16 cellular contexts compared by ENCODE assay signal in the genomic region with DNA sequence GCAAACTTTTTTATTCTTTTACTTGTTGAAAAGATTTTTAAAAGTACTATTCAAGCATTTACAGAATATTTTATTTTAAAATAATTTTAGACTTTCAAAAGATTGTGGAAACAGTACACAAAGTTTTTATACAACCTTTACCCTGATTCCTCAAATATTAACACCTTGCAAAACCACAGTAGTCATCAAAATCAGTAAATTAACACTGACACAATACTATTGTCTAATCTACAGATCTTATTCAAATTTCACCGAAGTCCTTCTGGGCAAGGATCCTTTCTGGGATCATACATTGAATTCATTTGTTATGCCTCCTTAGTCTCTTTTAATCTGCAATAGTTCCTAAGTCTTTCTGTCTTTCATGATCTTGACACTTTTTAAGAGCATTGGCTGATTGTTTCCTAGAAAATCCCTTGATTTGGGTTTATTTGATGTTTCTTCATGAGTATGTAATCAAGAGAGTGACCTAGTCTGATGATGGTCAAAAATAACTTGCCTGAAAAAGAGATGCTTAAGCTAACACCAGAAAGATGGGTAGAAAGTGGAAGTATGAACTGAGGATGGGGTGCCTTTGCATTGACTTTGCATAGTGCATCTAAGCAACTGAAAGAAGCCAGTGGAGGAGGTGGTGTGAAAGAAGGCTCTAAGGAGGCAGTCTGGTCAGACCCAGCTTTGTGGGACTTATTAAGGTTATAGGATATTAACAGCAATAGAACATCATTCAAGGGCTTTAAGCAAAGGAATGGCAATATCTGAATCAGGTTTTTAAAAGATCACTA. TPM values are rescaled to one million over a fixed set of nuclear protein-coding genes. Genes with fewer than 3 reads are reported as not detected.
A peak's percentile ranks its signal among the peaks of the same experiment; 100 is the strongest.
DNase-seq lines count a peak whose midpoint lies in the region; ATAC-seq, FAIRE-seq and TF ChIP-seq lines count a peak whose summit lies in the region.
"Had no signal": no experiment of that assay in that cellular context is flagged by ENCODE, and none has a peak within 500 bp of the region (broad histone marks: within the 10 kb centered on the region; RNA-seq: fewer than 3 reads in every experiment).

No MANE protein-coding gene starts in this region.

- no peak for FAIRE-seq in HepG2 (lab: Jason Lieb, UNC)

- H3K4me1 Mint-ChIP-seq in CD8-positive, alpha-beta memory T cell, result peaks cover 65 to 88% (median 85%) of the 10 kb centered on the region in 3 donors

- TF ChIP-seq CTCF in HepG2 (CRISPR knock-in tag; IDR thresholded peaks at IDR 0.05) (no peak), right lobe of liver (IDR thresholded peaks at IDR 0.05) (no peak)

- no peak for ATAC-seq in HepG2
- ATAC-seq in right lobe of liver, result no peak
- ATAC-seq in HG02571 (IDR thresholded peaks at IDR 0.05; ENCODE audit: unreplicated experiment), result peak; percentile 76
- ATAC-seq in HG03439 (IDR thresholded peaks at IDR 0.05; ENCODE audit: unreplicated experiment), result peak; percentile 58
- ATAC-seq in HG03469 (IDR thresholded peaks at IDR 0.05; ENCODE audit: unreplicated experiment), result no peak
- ATAC-seq: activated CD8-positive, alpha-beta T cell treated with anti-CD3 and anti-CD28 coated beads, Interleukin-2, amount 10 ng/mL, durations not matched to agents 7 days and 5 days; HCT116 had no signal

- no TSS peak for BruUV-seq in HepG2 (replicated peaks; lab: Mats Ljungman, UMichigan)

- no peaks in the 10 kb centered on the region for H3K79me2 ChIP-seq in HepG2 (ENCODE audit: insufficient read depth, low read length)

- no peak for TF ChIP-seq RAD21 in HepG2 (CRISPR knock-in tag; IDR thresholded peaks at IDR 0.05)

- H3K4me3 ChIP-seq in HepG2 (replicated peaks in 1 of 3; ENCODE audit: insufficient read depth in 1 of 3, low read depth in 2 of 3, low read length in 3 of 3) (no peak overlapping the region), right lobe of liver (no peak overlapping the region)
- H3K4me3 ChIP-seq in CD8-positive, alpha-beta memory T cell (ENCODE audit: low read length), result no peak overlapping the region
- H3K4me3 ChIP-seq: adrenal gland had no signal

- H3K9me3 ChIP-seq in HepG2 (ENCODE audit: low read length) (no peaks in the 10 kb centered on the region), right lobe of liver (no peaks in the 10 kb centered on the region)
- H3K9me3 ChIP-seq in CD8-positive, alpha-beta memory T cell (ENCODE audit: low read length), result no peaks in the 10 kb centered on the region
- H3K9me3 ChIP-seq: adrenal gland had no signal

- CTCF ChIA-PET in HepG2 (lab: Yijun Ruan, JAX; ENCODE audit: low intra/inter-chr PET ratio, low total read pairs), result no interaction called here
- CTCF ChIA-PET in CD8-positive, alpha-beta memory T cell (lab: Charles Lee), result interaction anchor here (1.2 to 1.3 kb wide), 2 partner anchors 10 to 44 kb away, joined by 3 read pairs; no protein-coding TSS in a partner anchor

- POLR2A ChIA-PET in HepG2 (lab: Yijun Ruan, JAX), result no interaction called here
- POLR2A ChIA-PET in CD8-positive, alpha-beta memory T cell (lab: Charles Lee), result interaction anchor here (1.5 kb wide), 1 partner anchor 10 kb away, joined by 5 read pairs; a partner anchor contains a TSS

- no peak for DNase-seq in HepG2 (ENCODE audit: low spot score)
- DNase-seq in right lobe of liver, result no peak
- DNase-seq in activated T-cell treated with anti-CD3 and anti-CD28 coated beads, Interleukin-2, amount 50 U/mL, for 1 hour, result no peak
- no peak for DNase-seq in activated CD8-positive, alpha-beta memory T cell treated with anti-CD3 and anti-CD28 coated beads, Interleukin-2, amount 50 U/mL, for 4 hours
- no peak for DNase-seq in CD8-positive, alpha-beta memory T cell
- DNase-seq: activated CD8-positive, alpha-beta T cell treated with anti-CD3 and anti-CD28 coated beads, Interleukin-2, amount 10 ng/mL, durations not matched to agents 7 days and 5 days; adrenal gland; effector memory CD4-positive, alpha-beta T cell; hippocampal formation; midbrain; NCI-H446 had no signal

- intact Hi-C loops in HepG2 (cut with micrococcal nuclease; ENCODE audit: unreplicated experiment), result no loop called here
- intact Hi-C loops in right lobe of liver (cut with DNase I), result no loop called here

- no peaks in the 10 kb centered on the region for H3K9me3 Mint-ChIP-seq in CD8-positive, alpha-beta memory T cell

- no peaks in the 10 kb centered on the region for H3K27me3 Mint-ChIP-seq in CD8-positive, alpha-beta memory T cell

- H3K27me3 ChIP-seq in HepG2 (ENCODE audit: control insufficient read depth in 1 of 2, insufficient read depth in 2 of 2, low read length in 2 of 2) (no peaks in the 10 kb centered on the region), right lobe of liver (no peaks in the 10 kb centered on the region)
- no peaks in the 10 kb centered on the region for H3K27me3 ChIP-seq in CD8-positive, alpha-beta memory T cell (ENCODE audit: insufficient read depth, low read length, poor library complexity, severe bottlenecking)
- H3K27me3 ChIP-seq: adrenal gland had no signal

- H3K4me1 ChIP-seq in HepG2 (ENCODE audit: insufficient read depth, low read length) (no peaks in the 10 kb centered on the region), right lobe of liver (peaks cover 0 to under 1% (median 0%) of the 10 kb centered on the region in 4 donors)
- peaks cover 33% of the 10 kb centered on the region for H3K4me1 ChIP-seq in CD8-positive, alpha-beta memory T cell (ENCODE audit: insufficient read depth, low read length)

- no peak overlapping the region for H3K9ac ChIP-seq in HepG2 (ENCODE audit: insufficient read depth, low read depth, low read length)

- H4K20me1 ChIP-seq in HepG2 (ENCODE audit: insufficient read depth, low read length), result no peaks in the 10 kb centered on the region

- no peak overlapping the region for H3K27ac ChIP-seq in HepG2 (ENCODE audit: extremely low read length, insufficient read depth, low read length)
- no peak overlapping the region for H3K27ac ChIP-seq in right lobe of liver
- H3K27ac ChIP-seq in CD8-positive, alpha-beta memory T cell (ENCODE audit: low read depth, low read length), result no peak overlapping the region

- WGBS in HepG2 (ENCODE audit: low lambda C conversion rate), result 66% methylated on average over 1 of the region's 1 CpG
- WGBS in right lobe of liver (ENCODE audit: insufficient coverage, low coverage, low lambda C conversion rate, missing lambda C conversion rate), result 84% methylated on average over 1 of the region's 1 CpG

- TF ChIP-seq EP300 in HepG2 (IDR thresholded peaks at IDR 0.05; ENCODE audit: low read depth in 2 of 2, low read length in 2 of 2), result no peak
- TF ChIP-seq EP300 in HepG2 (CRISPR knock-in tag; IDR thresholded peaks at IDR 0.05; ENCODE audit: borderline replicate concordance), result no peak

- no peak for TF ChIP-seq POLR2A in HepG2 (IDR thresholded peaks at IDR 0.05; ENCODE audit: insufficient read depth in 1 of 2, low read depth in 2 of 2, low read length in 2 of 2)
- TF ChIP-seq POLR2A in right lobe of liver (IDR thresholded peaks at IDR 0.05), result no peak

- H3K36me3 ChIP-seq in HepG2 (replicated peaks in 1 of 2; ENCODE audit: control insufficient read depth in 1 of 2, insufficient read depth in 2 of 2, low read length in 2 of 2) (no peaks in the 10 kb centered on the region), right lobe of liver (no peaks in the 10 kb centered on the region)
- H3K36me3 ChIP-seq in CD8-positive, alpha-beta memory T cell (ENCODE audit: insufficient read depth, low read length), result no peaks in the 10 kb centered on the region
- H3K36me3 ChIP-seq: adrenal gland had no signal

- H2AFZ ChIP-seq in HepG2 (ENCODE audit: low read length), result no peak overlapping the region

- H3K4me2 ChIP-seq in HepG2 (ENCODE audit: low read depth, low read length), result no peak overlapping the region

- in situ Hi-C loops in HepG2 (cut with HindIII; ENCODE audit: extremely low pct_ligation_motif_present, low pct_unique_long_range_greater_than_20kb), result no loop called here

- peaks cover 0 to 11% (median 4%) of the 10 kb centered on the region in 3 donors for H3K36me3 Mint-ChIP-seq in CD8-positive, alpha-beta memory T cell

- peak overlapping the region in 3 of 8 donors; percentile 2 to 8 (median 3) for H3K27ac Mint-ChIP-seq in CD8-positive, alpha-beta memory T cell
- H3K27ac Mint-ChIP-seq: activated CD8-positive, alpha-beta T cell treated with anti-CD3 and anti-CD28 coated beads, Interleukin-2, amount 10 ng/mL, durations not matched to agents 7 days and 5 days had no signal

- H3K4me3 Mint-ChIP-seq in CD8-positive, alpha-beta memory T cell, result peak overlapping the region in 3 of 7 donors; percentile 3 to 29 (median 14)
- H3K4me3 Mint-ChIP-seq: activated CD8-positive, alpha-beta T cell treated with anti-CD3 and anti-CD28 coated beads, Interleukin-2, amount 10 ng/mL, durations not matched to agents 7 days and 5 days had no signal

RNA-seq across cellular contexts. Expression of a gene that starts 9.7 kb away (rescaled TPM):
- total RNA-seq in HepG2 (2016; rRNA removed; fragmentation: Illumina TruSeq; extraction: Trizol), result 1.5 and 1.6 TPM in 2 replicates
- total RNA-seq in HepG2 (2016; cell fraction: cytosol; rRNA removed; fragmentation: Illumina TruSeq; extraction: Trizol; ENCODE audit: low read depth), result 0.79 and 1.1 TPM in 2 replicates
- total RNA-seq in HepG2 (2016; cell fraction: insoluble cytoplasmic fraction; rRNA removed; fragmentation: Illumina TruSeq; extraction: Trizol), result 1.7 TPM in 2 replicates
- total RNA-seq in HepG2 (2016; cell fraction: membrane; rRNA removed; fragmentation: Illumina TruSeq; extraction: Trizol), result 1.5 and 1.6 TPM in 2 replicates
- 3.3 and 3.9 TPM in 2 replicates for total RNA-seq in HepG2 (2016; cell fraction: nucleus; rRNA removed; fragmentation: Illumina TruSeq; extraction: Trizol)
- 1.0 and 1.4 TPM in 2 replicates for polyA plus RNA-seq in HepG2 (2011; rRNA removed)
- 0.82 and 0.91 TPM in 2 replicates for polyA plus RNA-seq in HepG2 (2011; cell fraction: cytosol; rRNA removed)
- 1.6 and 2.4 TPM in 2 replicates for polyA plus RNA-seq in HepG2 (2011; cell fraction: nucleus; rRNA removed)
- 0.62 and 0.73 TPM in 2 replicates for polyA plus RNA-seq in HepG2 (2012)
- 0.42 and 0.52 TPM in 2 replicates for polyA plus RNA-seq in HepG2 (2016; cell fraction: cytosol; fragmentation: Illumina TruSeq; extraction: Trizol; ENCODE audit: low read depth)
- 1.2 and 1.9 TPM in 2 replicates for polyA plus RNA-seq in HepG2 (2016; cell fraction: insoluble cytoplasmic fraction; fragmentation: Illumina TruSeq; extraction: Trizol; ENCODE audit: low read depth)
- polyA plus RNA-seq in HepG2 (2016; cell fraction: membrane; fragmentation: Illumina TruSeq; extraction: Trizol; ENCODE audit: low read depth), result 0.41 and 0.76 TPM in 2 replicates
- polyA plus RNA-seq in HepG2 (2016; cell fraction: nucleus; fragmentation: Illumina TruSeq; extraction: Trizol; ENCODE audit: insufficient read depth, low read depth), result 0.38 and 1.6 TPM in 2 replicates
- polyA minus RNA-seq in HepG2 (2011; rRNA and poly(A)+ RNA removed; ENCODE audit: low replicate concordance), result 1.6 and 17.0 TPM in 2 replicates
- 0.49 and 0.62 TPM in 2 replicates for polyA minus RNA-seq in HepG2 (2011; cell fraction: cytosol; rRNA and poly(A)+ RNA removed)
- polyA minus RNA-seq in HepG2 (2011; cell fraction: nucleus; rRNA and poly(A)+ RNA removed), result 5.2 and 5.8 TPM in 2 replicates
- total RNA-seq in right lobe of liver, result 1 to 10 TPM in 5 of 6 experiments, under 1 TPM in 1; 0.66 to 8.0 (median 4.2) TPM
- 10 to 100 TPM; 22.3 to 24.7 TPM for total RNA-seq in CD8-positive, alpha-beta memory T cell
- 10.6 TPM for polyA plus RNA-seq in CD8-positive, alpha-beta memory T cell

RNA-seq across cellular contexts. Expression of a gene that starts 38.1 kb away (rescaled TPM):
- total RNA-seq in HepG2 (2016; rRNA removed; fragmentation: Illumina TruSeq; extraction: Trizol), result not detected in 2 replicates
- total RNA-seq in HepG2 (2016; cell fraction: cytosol; rRNA removed; fragmentation: Illumina TruSeq; extraction: Trizol; ENCODE audit: low read depth), result not detected in 2 replicates
- not detected in 2 replicates for total RNA-seq in HepG2 (2016; cell fraction: insoluble cytoplasmic fraction; rRNA removed; fragmentation: Illumina TruSeq; extraction: Trizol)
- not detected in 2 replicates for total RNA-seq in HepG2 (2016; cell fraction: membrane; rRNA removed; fragmentation: Illumina TruSeq; extraction: Trizol)
- not detected in 2 replicates for total RNA-seq in HepG2 (2016; cell fraction: nucleus; rRNA removed; fragmentation: Illumina TruSeq; extraction: Trizol)
- not detected in 2 replicates for polyA plus RNA-seq in HepG2 (2011; rRNA removed)
- not detected in 2 replicates for polyA plus RNA-seq in HepG2 (2011; cell fraction: cytosol; rRNA removed)
- polyA plus RNA-seq in HepG2 (2011; cell fraction: nucleus; rRNA removed), result not detected in 2 replicates
- not detected in 2 replicates for polyA plus RNA-seq in HepG2 (2012)
- polyA plus RNA-seq in HepG2 (2016; cell fraction: cytosol; fragmentation: Illumina TruSeq; extraction: Trizol; ENCODE audit: low read depth), result not detected in 2 replicates
- not detected in 2 replicates for polyA plus RNA-seq in HepG2 (2016; cell fraction: insoluble cytoplasmic fraction; fragmentation: Illumina TruSeq; extraction: Trizol; ENCODE audit: low read depth)
- not detected in 2 replicates for polyA plus RNA-seq in HepG2 (2016; cell fraction: membrane; fragmentation: Illumina TruSeq; extraction: Trizol; ENCODE audit: low read depth)
- polyA plus RNA-seq in HepG2 (2016; cell fraction: nucleus; fragmentation: Illumina TruSeq; extraction: Trizol; ENCODE audit: insufficient read depth, low read depth), result not detected in 2 replicates
- polyA minus RNA-seq in HepG2 (2011; rRNA and poly(A)+ RNA removed; ENCODE audit: low replicate concordance), result not detected in 2 replicates
- not detected in 2 replicates for polyA minus RNA-seq in HepG2 (2011; cell fraction: cytosol; rRNA and poly(A)+ RNA removed)
- not detected in 2 replicates for polyA minus RNA-seq in HepG2 (2011; cell fraction: nucleus; rRNA and poly(A)+ RNA removed)
- 1 to 10 TPM in 2 of 6 experiments, under 1 TPM in 1, not detected in 3; 0.54 to 1.2 (median 1.2) TPM for total RNA-seq in right lobe of liver
- not detected for total RNA-seq in CD8-positive, alpha-beta memory T cell
- polyA plus RNA-seq in CD8-positive, alpha-beta memory T cell, result 0.63 TPM
- total RNA-seq: skeletal muscle tissue had no signal

Comparison
In these comparisons a context has a peak if more than half of its experiments do, and no peak if none do; other contexts are left out.
1. ATAC-seq: peak in HG02571 (single experiment) and HG03439 (single experiment); none in HepG2 (single experiment), right lobe of liver (0 of 4) and HG03469 (single experiment).